In genomic region chr4:189053621-189054020, GRCh38 we compare ENCODE assay signal across 20 cellular contexts.
"Had no signal": no experiment of that assay in that cellular context is flagged by ENCODE, and none has a peak within 500 bp of the region (broad histone marks: within the 10 kb centered on the region; RNA-seq: fewer than 3 reads in every experiment).

No MANE protein-coding gene starts in this region.

- H3K79me2 ChIP-seq: parathyroid adenoma had no signal

- ATAC-seq: left colon; left ventricle myocardium superior; lower lobe of right lung; natural killer cell; right lobe of liver; stimulated activated naive B cell treated with anti-CD40 and anti-IgM and Interleukin-4, amounts not matched to agents 10 μg/mL and 1 μg/mL and 100 μg/mL, for 72 hours; upper lobe of right lung had no signal

- FAIRE-seq: frontal cortex, small intestine had no signal

- H3K27me3 ChIP-seq: suprapubic skin, transverse colon, upper lobe of right lung, uterus had no signal

- H3K9me3 ChIP-seq: lower lobe of right lung, right lobe of liver, suprapubic skin, transverse colon, upper lobe of right lung, uterus had no signal

- DNase-seq: cortex of kidney; hypothalamus; immature natural killer cell; islet precursor cell; kidney glomerular epithelial cell; left colon; left ventricle myocardium superior; lower lobe of right lung; natural killer cell; right lobe of liver; small intestine; stimulated activated CD4-positive, alpha-beta T cell treated with anti-CD3 and anti-CD28 coated beads, Interleukin-15, amount 100 ng/mL, for 24 hours; stimulated activated CD4-positive, alpha-beta T cell treated with anti-CD3 and anti-CD28 coated beads, Interleukin-2, amount 100 ng/mL, for 48 hours; stimulated activated naive B cell treated with anti-CD40 and anti-IgM and Interleukin-4, amounts not matched to agents 10 μg/mL and 1 μg/mL and 100 μg/mL, for 72 hours; transverse colon; upper lobe of right lung; uterus had no signal

- H3K27ac ChIP-seq: lower lobe of right lung, parathyroid adenoma, right lobe of liver, suprapubic skin, transverse colon, upper lobe of right lung, uterus had no signal

- H3K4me3 ChIP-seq: lower lobe of right lung, right lobe of liver, suprapubic skin, transverse colon, upper lobe of right lung, uterus had no signal

- H3K36me3 ChIP-seq: lower lobe of right lung, right lobe of liver, suprapubic skin, transverse colon, upper lobe of right lung, uterus had no signal

- H3K4me1 ChIP-seq: lower lobe of right lung, parathyroid adenoma, right lobe of liver, suprapubic skin, transverse colon, upper lobe of right lung, uterus had no signal

- H3K9ac ChIP-seq: parathyroid adenoma had no signal

- H2AFZ ChIP-seq: parathyroid adenoma had no signal
